Comparison of ENCODE assay signal across 24 cellular contexts in the genomic region with DNA sequence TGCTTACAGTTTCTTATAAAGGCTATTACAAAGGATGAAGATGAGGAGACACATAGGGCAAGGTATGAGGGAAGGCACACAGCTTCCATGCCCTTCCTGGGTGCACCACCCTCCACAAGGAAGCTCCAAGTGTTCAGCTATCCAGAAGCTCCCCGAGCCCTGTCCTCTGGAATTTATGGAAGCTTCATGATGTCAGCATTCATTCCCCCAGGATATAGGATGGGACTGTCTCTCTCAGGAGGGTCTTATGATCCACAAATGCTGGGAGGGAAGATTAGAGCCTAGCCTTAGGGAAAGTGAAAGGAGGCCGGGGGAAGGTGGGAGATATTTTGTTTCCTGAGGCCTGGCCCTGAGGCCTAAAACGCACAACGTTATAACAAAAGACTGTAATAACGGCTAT.
"Had no signal": no experiment of that assay in that cellular context is flagged by ENCODE, and none has a peak within 500 bp of the region (broad histone marks: within the 10 kb centered on the region; RNA-seq: fewer than 3 reads in every experiment).

No MANE protein-coding gene starts in this region.

- H3K4me1 ChIP-seq: colonic mucosa, left lung, psoas muscle, stomach, thyroid gland had no signal

- H3K9me3 Mint-ChIP-seq: dendritic cell treated with granulocyte-macrophage colony-stimulating factor and Interleukin-4, amounts not matched to agents 40 ng/mL and 50 ng/mL, for 4 days; naive thymus-derived CD4-positive, alpha-beta T cell; nephron; stimulated activated effector memory CD8-positive, alpha-beta T cell treated with anti-CD3 and anti-CD28 coated beads, Interleukin-12 subunit alpha, Interleukin-12 subunit beta, amount 100 ng/mL, for 72 hours; type B pancreatic cell had no signal

- H3K9me3 ChIP-seq: colonic mucosa, esophagus muscularis mucosa, left lung, ovary, psoas muscle, sigmoid colon, stomach, thyroid gland had no signal

- H3K27ac Mint-ChIP-seq: dendritic cell treated with granulocyte-macrophage colony-stimulating factor and Interleukin-4, amounts not matched to agents 40 ng/mL and 50 ng/mL, for 4 days; naive thymus-derived CD4-positive, alpha-beta T cell; nephron; stimulated activated effector memory CD8-positive, alpha-beta T cell treated with anti-CD3 and anti-CD28 coated beads, Interleukin-12 subunit alpha, Interleukin-12 subunit beta, amount 100 ng/mL, for 72 hours; type B pancreatic cell had no signal

- H3K4me1 Mint-ChIP-seq: naive thymus-derived CD4-positive, alpha-beta T cell; stimulated activated effector memory CD8-positive, alpha-beta T cell treated with anti-CD3 and anti-CD28 coated beads, Interleukin-12 subunit alpha, Interleukin-12 subunit beta, amount 100 ng/mL, for 72 hours had no signal

- H3K4me3 ChIP-seq: colonic mucosa, esophagus muscularis mucosa, left lung, ovary, psoas muscle, sigmoid colon, stomach, thyroid gland had no signal

- H3K4me3 Mint-ChIP-seq: dendritic cell treated with granulocyte-macrophage colony-stimulating factor and Interleukin-4, amounts not matched to agents 40 ng/mL and 50 ng/mL, for 4 days; naive thymus-derived CD4-positive, alpha-beta T cell; nephron; stimulated activated effector memory CD8-positive, alpha-beta T cell treated with anti-CD3 and anti-CD28 coated beads, Interleukin-12 subunit alpha, Interleukin-12 subunit beta, amount 100 ng/mL, for 72 hours; type B pancreatic cell had no signal

- H3K27me3 Mint-ChIP-seq: dendritic cell treated with granulocyte-macrophage colony-stimulating factor and Interleukin-4, amounts not matched to agents 40 ng/mL and 50 ng/mL, for 4 days; type B pancreatic cell had no signal

- DNase-seq: colonic mucosa; effector CD8-positive, alpha-beta T cell; head of caudate nucleus; left cardiac atrium; left lung; mesenchymal stem cell; midbrain; naive thymus-derived CD4-positive, alpha-beta T cell; nucleus accumbens; ovary; posterior cingulate gyrus; psoas muscle; right cardiac atrium; sigmoid colon; stimulated activated CD4-positive, alpha-beta T cell treated with anti-CD3 and anti-CD28 coated beads, Interleukin-2, amount 100 ng/mL, for 24 hours; stimulated activated CD4-positive, alpha-beta T cell treated with anti-CD3 and anti-CD28 coated beads, Interleukin-4, amount 100 ng/mL, for 24 hours; stimulated activated naive CD4-positive, alpha-beta T cell treated with Interleukin-2 at 50 U/mL for 16 hours; stomach; thyroid gland had no signal

- H3K27ac ChIP-seq: colonic mucosa, esophagus muscularis mucosa, left lung, ovary, psoas muscle, sigmoid colon, stomach, thyroid gland had no signal

- H3K27me3 ChIP-seq: colonic mucosa, esophagus muscularis mucosa, left lung, ovary, sigmoid colon, stomach, thyroid gland had no signal

- H3K36me3 ChIP-seq: colonic mucosa, left lung, ovary, thyroid gland had no signal

- H3K36me3 Mint-ChIP-seq: naive thymus-derived CD4-positive, alpha-beta T cell; stimulated activated effector memory CD8-positive, alpha-beta T cell treated with anti-CD3 and anti-CD28 coated beads, Interleukin-12 subunit alpha, Interleukin-12 subunit beta, amount 100 ng/mL, for 72 hours; type B pancreatic cell had no signal
